20 cellular contexts compared by ENCODE assay signal in genomic region chr7:23710000-23710399, GRCh38. TPM values are rescaled to one million over a fixed set of nuclear protein-coding genes. Genes with fewer than 3 reads are reported as not detected.
DNase-seq lines count a peak whose midpoint lies in the region; ATAC-seq and TF ChIP-seq lines count a peak whose summit lies in the region.
"Had no signal": no experiment of that assay in that cellular context is flagged by ENCODE, and none has a peak within 500 bp of the region (broad histone marks: within the 10 kb centered on the region; RNA-seq: fewer than 3 reads in every experiment).

TSS of gene STK31 (plus strand) at chr7:23710219. CDS start at chr7:23710286, 67 bp downstream.

- no peak within 1 kb of the TSS for H3K23ac ChIP-seq in mesenchymal stem cell (ENCODE audit: low read length in 2 of 2)

- peaks cover 3% of the 10 kb centered on the region for H3K27me3 Mint-ChIP-seq in GM23338 (ENCODE audit: insufficient read depth, low read depth, poor library complexity)

- H4K8ac ChIP-seq in mesenchymal stem cell (ENCODE audit: low read length): no peak within 1 kb of the TSS

- H3K4me2 ChIP-seq in GM23338 (no peak within 1 kb of the TSS), mesenchymal stem cell (ENCODE audit: low read length, poor library complexity, severe bottlenecking) (no peak within 1 kb of the TSS)
- H3K4me2 ChIP-seq: A549; BLaER1 treated with 17β-estradiol and CSF1 and Interleukin-3, amounts not matched to agents 10 nM and 100 nM had no signal

- H3K36me3 ChIP-seq in GM23338 (ENCODE audit: insufficient read depth): peaks cover 11% of the 10 kb centered on the region; the same call in 1 of the 2 replicates
- H3K36me3 ChIP-seq in colonic mucosa: no peaks in the 10 kb centered on the region
- no peaks in the 10 kb centered on the region for H3K36me3 ChIP-seq in mesenchymal stem cell (ENCODE audit: control insufficient read depth in 1 of 2, insufficient read depth in 2 of 2, low read depth in 1 of 2, low read length in 2 of 2)
- H3K36me3 ChIP-seq: HAP-1 had no signal

- H4K20me1 ChIP-seq in GM23338 (replicated peaks; ENCODE audit: insufficient read depth): no peaks in the 10 kb centered on the region
- H4K20me1 ChIP-seq: BLaER1 treated with 17β-estradiol and CSF1 and Interleukin-3, amounts not matched to agents 10 nM and 100 nM had no signal

- no peak within 1 kb of the TSS for H3K27ac Mint-ChIP-seq in GM23338
- H3K27ac Mint-ChIP-seq: CD8-positive, alpha-beta T cell had no signal

- intact Hi-C loops in colonic mucosa (cut with DNase I): loop anchor here (5.0 to 10.0 kb wide), 2 partner anchors 55 to 163 kb away; no protein-coding TSS in a partner anchor

- TF ChIP-seq CTCF in GM23338 (conservative IDR thresholded peaks at IDR 0.05; ENCODE audit: low read depth in 2 of 2) (no peak), colonic mucosa (IDR thresholded peaks at IDR 0.05) (no peak)

- H3K27me3 ChIP-seq in GM23338 (ENCODE audit: insufficient read depth) (no peaks in the 10 kb centered on the region), colonic mucosa (no peaks in the 10 kb centered on the region), mesenchymal stem cell (ENCODE audit: control insufficient read depth in 1 of 2, insufficient read depth in 1 of 2, low read length in 2 of 2) (no peaks in the 10 kb centered on the region)
- H3K27me3 ChIP-seq: BLaER1 treated with 17β-estradiol and CSF1 and Interleukin-3, amounts not matched to agents 10 nM and 100 nM had no signal

- no peak within 1 kb of the TSS for H2BK120ac ChIP-seq in mesenchymal stem cell (ENCODE audit: low read depth, low read length)

- H3K9me2 ChIP-seq in GM23338 (ENCODE audit: insufficient read depth): no peaks in the 10 kb centered on the region

- DNase-seq in GM23338 (ENCODE audit: low spot score) (peak; percentile 53), colonic mucosa (no peak), mesenchymal stem cell (no peak), NCI-H2171 treated with DMSO at 0.1 percent for 48 hours (lab: John Stamatoyannopoulos, UW) (no peak)
- DNase-seq: CD8-positive, alpha-beta T cell; NCI-H1092 treated with DMSO at 0.1 percent for 48 hours; NCI-H146; NCI-H2029 treated with DMSO at 0.1 percent for 48 hours; NCI-H510A; NCI-H748 treated with DMSO at 0.1 percent for 48 hours; OCI-M1; Right ventricle myocardium superior had no signal

- WGBS in mesenchymal stem cell: 96% methylated on average over 29 of the region's 33 CpGs

- H3K79me2 ChIP-seq in GM23338 (replicated peaks; ENCODE audit: insufficient read depth): no peaks in the 10 kb centered on the region

- no peak within 1 kb of the TSS for H3K4me3 Mint-ChIP-seq in GM23338
- H3K4me3 Mint-ChIP-seq: CD8-positive, alpha-beta T cell had no signal

- no peak within 1 kb of the TSS for H2BK12ac ChIP-seq in mesenchymal stem cell (ENCODE audit: low read length in 2 of 2)

- no peak within 1 kb of the TSS for H3K14ac ChIP-seq in mesenchymal stem cell (ENCODE audit: low read length in 2 of 2)

- no peaks in the 10 kb centered on the region for H3K4me1 ChIP-seq in GM23338 (ENCODE audit: insufficient read depth)
- H3K4me1 ChIP-seq in colonic mucosa: no peaks in the 10 kb centered on the region
- H3K4me1 ChIP-seq in mesenchymal stem cell (ENCODE audit: control insufficient read depth, insufficient read depth, low read depth, low read length): no peaks in the 10 kb centered on the region
- H3K4me1 ChIP-seq: BLaER1 treated with 17β-estradiol and CSF1 and Interleukin-3, amounts not matched to agents 10 nM and 100 nM had no signal

- peaks cover 17% of the 10 kb centered on the region for H3K36me3 Mint-ChIP-seq in GM23338 (ENCODE audit: low read depth)

- no peak within 1 kb of the TSS for H2BK5ac ChIP-seq in mesenchymal stem cell (ENCODE audit: low read depth, low read length, poor library complexity, severe bottlenecking)

- H4K91ac ChIP-seq in mesenchymal stem cell (ENCODE audit: low read length): peak within 1 kb of the TSS; percentile 49

- H3F3A ChIP-seq in GM23338 (replicated peaks; ENCODE audit: low read depth): no peaks in the 10 kb centered on the region

- no peaks in the 10 kb centered on the region for H3K79me1 ChIP-seq in mesenchymal stem cell (replicated peaks; ENCODE audit: low read length, poor library complexity, severe bottlenecking)

- no peak within 1 kb of the TSS for H2BK15ac ChIP-seq in mesenchymal stem cell (ENCODE audit: low read depth, poor library complexity, severe bottlenecking)

- H2AK5ac ChIP-seq in mesenchymal stem cell (ENCODE audit: low read length, severe bottlenecking): no peak within 1 kb of the TSS

- H3K4me3 ChIP-seq in GM23338 (no peak within 1 kb of the TSS), colonic mucosa (no peak within 1 kb of the TSS), mesenchymal stem cell (ENCODE audit: insufficient read depth in 1 of 2, low read depth in 1 of 2, low read length in 2 of 2) (no peak within 1 kb of the TSS)
- H3K4me3 ChIP-seq: A549; BLaER1 treated with 17β-estradiol and CSF1 and Interleukin-3, amounts not matched to agents 10 nM and 100 nM; HAP-1 had no signal

- no peaks in the 10 kb centered on the region for H3K9me3 ChIP-seq in colonic mucosa
- peaks cover 18% of the 10 kb centered on the region for H3K9me3 ChIP-seq in mesenchymal stem cell (ENCODE audit: control insufficient read depth, low read length)

- ATAC-seq in GM23338: peak; percentile 81
- ATAC-seq in GM21526 (IDR thresholded peaks at IDR 0.05; ENCODE audit: low FRiP score, unreplicated experiment): no peak
- ATAC-seq in HG03442 (IDR thresholded peaks at IDR 0.05; ENCODE audit: unreplicated experiment): no peak
- ATAC-seq in HG03159 (IDR thresholded peaks at IDR 0.05; ENCODE audit: unreplicated experiment): no peak
- ATAC-seq: A549; CD8-positive, alpha-beta T cell had no signal

- H2AFZ ChIP-seq in GM23338 (no peak within 1 kb of the TSS), mesenchymal stem cell (ENCODE audit: low read depth, low read length) (no peak within 1 kb of the TSS)

- no peaks in the 10 kb centered on the region; the same call in 2 of the 3 replicates for H3K4me1 Mint-ChIP-seq in GM23338

- peaks cover 14% of the 10 kb centered on the region for H3K9me3 Mint-ChIP-seq in GM23338

- H3K27ac ChIP-seq in GM23338 (ENCODE audit: low read depth) (no peak within 1 kb of the TSS), colonic mucosa (peak within 1 kb of the TSS; percentile 31), mesenchymal stem cell (ENCODE audit: low read length, poor library complexity, severe bottlenecking) (no peak within 1 kb of the TSS), temporal lobe (ENCODE audit: low read depth, low read length) (no peak within 1 kb of the TSS)
- H3K27ac ChIP-seq: A549; BLaER1 treated with 17β-estradiol and CSF1 and Interleukin-3, amounts not matched to agents 10 nM and 100 nM had no signal

- H3K18ac ChIP-seq in mesenchymal stem cell (ENCODE audit: low read depth in 1 of 2, low read length in 2 of 2): no peak within 1 kb of the TSS

- H3K4ac ChIP-seq in mesenchymal stem cell (ENCODE audit: low read depth in 1 of 2, low read length in 2 of 2): no peak within 1 kb of the TSS

- H3K9ac ChIP-seq in colonic mucosa (ENCODE audit: low read depth in 2 of 2, low read length in 2 of 2) (no peak within 1 kb of the TSS), mesenchymal stem cell (ENCODE audit: low read length) (no peak within 1 kb of the TSS)
- H3K9ac ChIP-seq: BLaER1 treated with 17β-estradiol and CSF1 and Interleukin-3, amounts not matched to agents 10 nM and 100 nM had no signal

RNA-seq across cellular contexts. Expression of gene STK31, which starts in this region (rescaled TPM):
- 0.31 and 0.43 TPM in 2 replicates for total RNA-seq in GM23338 (2014; rRNA removed; shearing (Covaris generic))
- 0.14 and 0.55 TPM in 2 replicates for polyA plus RNA-seq in GM23338 (2016; fragmentation: Nextera tagmentation; extraction: Ambion mirVana)
- under 1 TPM; 0.77 to 0.96 TPM for total RNA-seq in colonic mucosa
- not detected for polyA plus RNA-seq in mesenchymal stem cell (2013, experiment 1 of 2)
- polyA plus RNA-seq in mesenchymal stem cell (2013, experiment 2 of 2): 0.03 TPM
- total RNA-seq in temporal lobe: 17.2 TPM
- total RNA-seq: LHCN-M2, Right ventricle myocardium superior had no signal

Comparison
In these comparisons a context has a peak if more than half of its experiments do, and no peak if none do; other contexts are left out.
1. Peak in DNase-seq and ATAC-seq in GM23338; RNA of the gene not detected or under 1 TPM.